In genomic region chr2:74119912-74120825, GRCh38 we compare ENCODE assay signal across 8 cellular contexts. TPM values are rescaled to one million over a fixed set of nuclear protein-coding genes. Genes with fewer than 3 reads are reported as not detected.
A peak's percentile ranks its signal among the peaks of the same experiment; 100 is the strongest.
DNase-seq lines count a peak whose midpoint lies in the region; ATAC-seq, FAIRE-seq and TF ChIP-seq lines count a peak whose summit lies in the region.

No MANE protein-coding gene starts in this region.

- no peaks in the 10 kb centered on the region for H3K36me3 ChIP-seq in bronchial epithelial cell (ENCODE audit: control insufficient read depth, insufficient read depth, low read length)

- ATAC-seq in HG02938 (IDR thresholded peaks at IDR 0.05; ENCODE audit: unreplicated experiment) = peak; percentile 90

- H3K4me3 ChIP-seq in WI38 (ENCODE audit: low read depth, low read length) (peak overlapping the region; percentile 64), bronchial epithelial cell (ENCODE audit: low read depth, low read length) (peak overlapping the region; percentile 55)

- FAIRE-seq in bronchial epithelial cell (lab: Jason Lieb, UNC) = no peak

- DNase-seq in SKM-1 treated with dmso at 0.1 percent for 144 hours (lab: John Stamatoyannopoulos, UW; ENCODE audit: unreplicated experiment) = peak; percentile 30
- no peak for DNase-seq in SKM-1 (lab: John Stamatoyannopoulos, UW; ENCODE audit: unreplicated experiment)
- peak; percentile 75 to 87 for DNase-seq in NCI-H2081 (lab: John Stamatoyannopoulos, UW)
- peak; percentile 56 for DNase-seq in bronchial epithelial cell (ENCODE audit: low read depth)
- DNase-seq in iris pigment epithelial cell (ENCODE audit: low read depth) = peak; percentile 90
- DNase-seq in stimulated activated CD4-positive, alpha-beta T cell treated with anti-CD3 and anti-CD28 coated beads, Interleukin-12 subunit alpha, Interleukin-12 subunit beta, amount 100 ng/mL, for 4 hours = peak; percentile 83

- TF ChIP-seq CTCF in WI38 (IDR thresholded peaks at IDR 0.05; ENCODE audit: low read depth, low read length) (no peak), bronchial epithelial cell (IDR thresholded peaks at IDR 0.05; ENCODE audit: insufficient read depth, low read length, severe bottlenecking) (peak; percentile 62)

- H3K27me3 ChIP-seq in bronchial epithelial cell (ENCODE audit: control insufficient read depth, insufficient read depth, low read length) = no peaks in the 10 kb centered on the region

RNA-seq across cellular contexts. Expression of gene BOLA3, which starts 27.5 kb away (rescaled TPM):
- 31.1 and 52.7 TPM in 2 replicates for total RNA-seq in bronchial epithelial cell

RNA-seq across cellular contexts. Expression of gene MOB1A, which starts 58.5 kb away (rescaled TPM):
- 71.1 and 80.1 TPM in 2 replicates for total RNA-seq in bronchial epithelial cell
